ENCODE assay signal across 8 cellular contexts in the genomic region with DNA sequence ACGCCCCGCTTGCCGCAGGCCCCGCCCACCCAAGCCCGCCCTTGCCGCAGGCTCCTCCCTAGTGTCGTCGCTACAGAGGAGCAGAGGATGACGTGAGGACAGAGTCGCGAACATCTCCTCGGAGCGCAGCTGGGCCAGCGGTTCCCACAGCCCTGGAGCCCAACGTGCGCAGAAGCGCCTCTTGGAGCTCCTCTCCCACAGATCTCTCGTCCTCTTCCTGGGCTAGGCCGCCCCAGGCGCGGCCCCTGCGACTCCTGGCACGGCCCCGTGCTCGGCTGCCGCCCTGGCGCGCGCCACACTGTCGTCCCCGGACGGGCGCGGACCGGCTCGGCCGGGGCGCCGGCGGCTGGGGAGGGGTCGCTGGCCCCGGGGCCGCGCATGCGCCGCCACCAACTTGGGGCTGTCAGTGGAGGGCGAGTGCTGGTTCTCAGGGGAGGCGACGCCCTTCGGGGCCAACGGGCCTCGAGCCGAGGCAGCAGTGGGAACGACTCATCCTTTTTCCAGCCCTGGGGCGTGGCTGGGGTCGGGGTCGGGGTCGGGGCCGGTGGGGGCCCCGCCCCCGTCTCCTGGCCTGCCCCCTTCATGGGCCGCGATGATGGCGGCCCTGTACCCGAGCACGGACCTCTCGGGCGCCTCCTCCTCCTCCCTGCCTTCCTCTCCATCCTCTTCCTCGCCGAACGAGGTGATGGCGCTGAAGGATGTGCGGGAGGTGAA. TPM values are rescaled to one million over a fixed set of nuclear protein-coding genes. Genes with fewer than 3 reads are reported as not detected.
DNase-seq lines count a peak whose midpoint lies in the region; ATAC-seq, FAIRE-seq and TF ChIP-seq lines count a peak whose summit lies in the region.

Gene TRPC1, plus strand, starts transcription at position 67 of the 714 bp plus-strand sequence. Its CDS starts 526 bp downstream, at position 593.

- 0% methylated on average over 6 of the region's 73 CpGs for WGBS in A549 (ENCODE audit: missing lambda C conversion rate)

- ATAC-seq in A549 (peak; percentile 90 to 93), GM18861 (IDR thresholded peaks at IDR 0.05; ENCODE audit: unreplicated experiment) (peak; percentile 83), HG03066 (IDR thresholded peaks at IDR 0.05; ENCODE audit: low read depth, unreplicated experiment) (peak; percentile 92)

- H3K4me2 ChIP-seq in A549, result peak within 1 kb of the TSS; percentile 84

- DNase-seq in A549 (ENCODE audit: low read depth in 1 of 2, low spot score in 1 of 2) (peak; percentile 87 to 93), NCI-H2171 treated with DMSO at 0.1 percent for 48 hours (lab: John Stamatoyannopoulos, UW) (peak; percentile 85), choroid plexus epithelial cell (ENCODE audit: low read depth) (peak; percentile 75)
- DNase-seq in activated CD4-positive, alpha-beta T cell treated with anti-CD3 and anti-CD28 coated beads for 1 hour, result peak; percentile 61
- DNase-seq in stimulated activated CD4-positive, alpha-beta T cell treated with anti-CD3 and anti-CD28 coated beads, Interleukin-1b, Interleukin-23, amount 100 ng/mL, for 1 hour (ENCODE audit: low read depth in 2 of 2), result peak; percentile 25 to 39

- H3K27me3 ChIP-seq in layer of hippocampus (ENCODE audit: control insufficient read depth, insufficient read depth, low read length), result no peaks in the 10 kb centered on the region

- H3K4me1 ChIP-seq in A549, result peaks cover 14% of the 10 kb centered on the region

- TF ChIP-seq CTCF in A549 (IDR thresholded peaks at IDR 0.05), result no peak
- TF ChIP-seq CTCF in choroid plexus epithelial cell (conservative IDR thresholded peaks at IDR 0.05; ENCODE audit: low read depth, low read length), result no peak

- peak; percentile 92 for TF ChIP-seq POLR2A in A549 (IDR thresholded peaks at IDR 0.05; ENCODE audit: low read length)

- POLR2A ChIA-PET in A549 (lab: Yijun Ruan, JAX), result interaction anchor here (0.6 to 2.0 kb wide), 11 partner anchors 9 to 152 kb away, joined by 3 to 19 read pairs (median 4); partner anchors contain the start of gene PLS1

- H3K27ac ChIP-seq in A549 (peak within 1 kb of the TSS; percentile 95 to 96), layer of hippocampus (ENCODE audit: low read depth, low read length) (peak within 1 kb of the TSS; percentile 90)

- H3K9me3 ChIP-seq in A549, result no peaks in the 10 kb centered on the region

- CTCF ChIA-PET in A549 (lab: Yijun Ruan, JAX), result interaction anchor here (1.0 to 2.7 kb wide), 7 partner anchors 9 to 139 kb away, joined by 3 to 12 read pairs (median 4); no protein-coding TSS in a partner anchor

- TF ChIP-seq EP300 in A549 (IDR thresholded peaks at IDR 0.05), result no peak

- peak within 1 kb of the TSS; percentile 89 for H3K4me3 ChIP-seq in A549
- H3K4me3 ChIP-seq in choroid plexus epithelial cell (ENCODE audit: low read depth, low read length), result peak within 1 kb of the TSS; percentile 73

- FAIRE-seq in A549 (lab: Jason Lieb, UNC), result no peak

- no peak for TF ChIP-seq RAD21 in A549 (conservative IDR thresholded peaks at IDR 0.05 in 1 of 2, IDR thresholded peaks at IDR 0.05 in 1 of 2)

TF ChIP-seq in A549, 52 proteins besides CTCF, POLR2A, EP300 and RAD21 (continues in another document):
- TF ChIP-seq MAZ (IDR thresholded peaks at IDR 0.05; ENCODE audit: borderline replicate concordance, low read depth, low read length) (no peak), HES2 (IDR thresholded peaks at IDR 0.05) (no peak), NR3C1 (IDR thresholded peaks at IDR 0.05) (no peak), ZC3H11A (IDR thresholded peaks at IDR 0.05) (no peak), MAFK (IDR thresholded peaks at IDR 0.05; ENCODE audit: partially characterized antibody) (no peak), HOXA7 (CRISPR knock-in tag; IDR thresholded peaks at IDR 0.05) (no peak), CEBPB (IDR thresholded peaks at IDR 0.05) (no peak), FOSB (CRISPR knock-in tag; IDR thresholded peaks at IDR 0.05) (no peak), PBX3 (IDR thresholded peaks at IDR 0.05) (0 out of 2 replicates have a peak, but pooled peaks have one; percentile 32), BHLHE40 (IDR thresholded peaks at IDR 0.05; ENCODE audit: low read depth, low read length) (no peak), CBX8 (IDR thresholded peaks at IDR 0.05) (no peak), RARB (CRISPR knock-in tag; IDR thresholded peaks at IDR 0.05) (no peak), KDM1A (IDR thresholded peaks at IDR 0.05; ENCODE audit: low read depth) (no peak), FOSL2 (IDR thresholded peaks at IDR 0.05) (0 out of 2 replicates have a peak, but pooled peaks have one; percentile 22), FOSL2 (CRISPR knock-in tag; IDR thresholded peaks at IDR 0.05) (peak; percentile 30; the same call in 1 of the 2 replicates), RFX5 (IDR thresholded peaks at IDR 0.05) (no peak), JUNB (IDR thresholded peaks at IDR 0.05) (no peak), HEYL (CRISPR knock-in tag; IDR thresholded peaks at IDR 0.05) (no peak), RNF2 (IDR thresholded peaks at IDR 0.05; ENCODE audit: borderline replicate concordance, low read depth) (no peak)
- TF ChIP-seq, protein P1, sequence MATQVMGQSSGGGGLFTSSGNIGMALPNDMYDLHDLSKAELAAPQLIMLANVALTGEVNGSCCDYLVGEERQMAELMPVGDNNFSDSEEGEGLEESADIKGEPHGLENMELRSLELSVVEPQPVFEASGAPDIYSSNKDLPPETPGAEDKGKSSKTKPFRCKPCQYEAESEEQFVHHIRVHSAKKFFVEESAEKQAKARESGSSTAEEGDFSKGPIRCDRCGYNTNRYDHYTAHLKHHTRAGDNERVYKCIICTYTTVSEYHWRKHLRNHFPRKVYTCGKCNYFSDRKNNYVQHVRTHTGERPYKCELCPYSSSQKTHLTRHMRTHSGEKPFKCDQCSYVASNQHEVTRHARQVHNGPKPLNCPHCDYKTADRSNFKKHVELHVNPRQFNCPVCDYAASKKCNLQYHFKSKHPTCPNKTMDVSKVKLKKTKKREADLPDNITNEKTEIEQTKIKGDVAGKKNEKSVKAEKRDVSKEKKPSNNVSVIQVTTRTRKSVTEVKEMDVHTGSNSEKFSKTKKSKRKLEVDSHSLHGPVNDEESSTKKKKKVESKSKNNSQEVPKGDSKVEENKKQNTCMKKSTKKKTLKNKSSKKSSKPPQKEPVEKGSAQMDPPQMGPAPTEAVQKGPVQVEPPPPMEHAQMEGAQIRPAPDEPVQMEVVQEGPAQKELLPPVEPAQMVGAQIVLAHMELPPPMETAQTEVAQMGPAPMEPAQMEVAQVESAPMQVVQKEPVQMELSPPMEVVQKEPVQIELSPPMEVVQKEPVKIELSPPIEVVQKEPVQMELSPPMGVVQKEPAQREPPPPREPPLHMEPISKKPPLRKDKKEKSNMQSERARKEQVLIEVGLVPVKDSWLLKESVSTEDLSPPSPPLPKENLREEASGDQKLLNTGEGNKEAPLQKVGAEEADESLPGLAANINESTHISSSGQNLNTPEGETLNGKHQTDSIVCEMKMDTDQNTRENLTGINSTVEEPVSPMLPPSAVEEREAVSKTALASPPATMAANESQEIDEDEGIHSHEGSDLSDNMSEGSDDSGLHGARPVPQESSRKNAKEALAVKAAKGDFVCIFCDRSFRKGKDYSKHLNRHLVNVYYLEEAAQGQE (IDR thresholded peaks at IDR 0.05), result no peak; the same call in 1 of the 2 replicates
- TF ChIP-seq, protein P2, sequence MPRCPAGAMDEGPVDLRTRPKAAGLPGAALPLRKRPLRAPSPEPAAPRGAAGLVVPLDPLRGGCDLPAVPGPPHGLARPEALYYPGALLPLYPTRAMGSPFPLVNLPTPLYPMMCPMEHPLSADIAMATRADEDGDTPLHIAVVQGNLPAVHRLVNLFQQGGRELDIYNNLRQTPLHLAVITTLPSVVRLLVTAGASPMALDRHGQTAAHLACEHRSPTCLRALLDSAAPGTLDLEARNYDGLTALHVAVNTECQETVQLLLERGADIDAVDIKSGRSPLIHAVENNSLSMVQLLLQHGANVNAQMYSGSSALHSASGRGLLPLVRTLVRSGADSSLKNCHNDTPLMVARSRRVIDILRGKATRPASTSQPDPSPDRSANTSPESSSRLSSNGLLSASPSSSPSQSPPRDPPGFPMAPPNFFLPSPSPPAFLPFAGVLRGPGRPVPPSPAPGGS (IDR thresholded peaks at IDR 0.05), result peak; percentile 70; the same call in 2 of the 3 replicates
- TF ChIP-seq, protein P3, sequence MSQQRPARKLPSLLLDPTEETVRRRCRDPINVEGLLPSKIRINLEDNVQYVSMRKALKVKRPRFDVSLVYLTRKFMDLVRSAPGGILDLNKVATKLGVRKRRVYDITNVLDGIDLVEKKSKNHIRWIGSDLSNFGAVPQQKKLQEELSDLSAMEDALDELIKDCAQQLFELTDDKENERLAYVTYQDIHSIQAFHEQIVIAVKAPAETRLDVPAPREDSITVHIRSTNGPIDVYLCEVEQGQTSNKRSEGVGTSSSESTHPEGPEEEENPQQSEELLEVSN (IDR thresholded peaks at IDR 0.05; ENCODE audit: borderline replicate concordance, low read depth), result no peak
- TF ChIP-seq, protein P4, sequence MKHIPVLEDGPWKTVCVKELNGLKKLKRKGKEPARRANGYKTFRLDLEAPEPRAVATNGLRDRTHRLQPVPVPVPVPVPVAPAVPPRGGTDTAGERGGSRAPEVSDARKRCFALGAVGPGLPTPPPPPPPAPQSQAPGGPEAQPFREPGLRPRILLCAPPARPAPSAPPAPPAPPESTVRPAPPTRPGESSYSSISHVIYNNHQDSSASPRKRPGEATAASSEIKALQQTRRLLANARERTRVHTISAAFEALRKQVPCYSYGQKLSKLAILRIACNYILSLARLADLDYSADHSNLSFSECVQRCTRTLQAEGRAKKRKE (CRISPR knock-in tag; IDR thresholded peaks at IDR 0.05; ENCODE audit: low read depth), result no peak

RNA-seq across cellular contexts. Expression of gene TRPC1, which starts in this region (rescaled TPM):
- polyA plus RNA-seq in A549 (2011; rRNA removed) (26.1 and 32.2 TPM in 2 replicates), A549 (2017; fragmentation: RNase III; extraction: RNeasy Plus Mini Kit Qiagen cat#74134 plus additional on column Dnase treatment) (10.1 to 11.8 TPM (median 10.3 TPM) in 3 replicates)
- 7.8 and 8.4 TPM in 2 replicates for polyA plus RNA-seq in A549 (2012; cell fraction: cytosol; rRNA removed)
- polyA plus RNA-seq in A549 (2012; cell fraction: nucleus; rRNA removed), result 12.2 and 13.4 TPM in 2 replicates
- polyA minus RNA-seq in A549 (2011; rRNA and poly(A)+ RNA removed), result 33.8 and 42.6 TPM in 2 replicates

Comparison
In these comparisons a context has a peak if more than half of its experiments do, and no peak if none do; other contexts are left out.
1. Peak in every context shown above with its lines: DNase-seq, ATAC-seq, H3K4me3 ChIP-seq and H3K27ac ChIP-seq.
2. DNase-seq: peak in every context shown above with its lines; median percentile 90 in A549; 85 in NCI-H2171 treated with DMSO at 0.1 percent for 48 hours; 75 in choroid plexus epithelial cell; 61 in activated CD4-positive, alpha-beta T cell treated with anti-CD3 and anti-CD28 coated beads for 1 hour; 32 in stimulated activated CD4-positive, alpha-beta T cell treated with anti-CD3 and anti-CD28 coated beads, Interleukin-1b, Interleukin-23, amount 100 ng/mL, for 1 hour.